1 cellular context compared by ENCODE assay signal in the genomic region with DNA sequence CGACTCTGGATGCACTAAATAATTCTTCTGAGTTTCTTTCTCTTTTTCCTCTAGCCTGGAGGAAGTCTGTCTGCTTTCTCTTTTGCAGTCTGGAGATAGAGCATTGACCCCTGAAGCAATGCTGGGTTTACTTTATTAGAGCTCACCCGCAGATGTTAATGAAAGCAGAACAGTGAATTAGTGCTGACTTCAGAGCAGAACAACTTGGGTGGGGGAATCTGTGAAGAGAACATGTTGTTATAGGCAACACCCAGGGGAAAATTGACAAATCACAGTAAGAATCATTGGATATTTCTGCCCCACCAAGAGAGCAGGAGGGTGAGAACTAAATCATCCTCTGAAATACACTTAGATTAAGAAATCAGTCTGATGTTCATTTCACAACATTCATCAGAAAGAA.
TF ChIP-seq lines count a peak whose summit lies in the region.

No MANE protein-coding gene starts in this region.

TF ChIP-seq in liver, 16 proteins besides CTCF, POLR2A, EP300 and RAD21 (continued from another document):
- TF ChIP-seq, protein P1, sequence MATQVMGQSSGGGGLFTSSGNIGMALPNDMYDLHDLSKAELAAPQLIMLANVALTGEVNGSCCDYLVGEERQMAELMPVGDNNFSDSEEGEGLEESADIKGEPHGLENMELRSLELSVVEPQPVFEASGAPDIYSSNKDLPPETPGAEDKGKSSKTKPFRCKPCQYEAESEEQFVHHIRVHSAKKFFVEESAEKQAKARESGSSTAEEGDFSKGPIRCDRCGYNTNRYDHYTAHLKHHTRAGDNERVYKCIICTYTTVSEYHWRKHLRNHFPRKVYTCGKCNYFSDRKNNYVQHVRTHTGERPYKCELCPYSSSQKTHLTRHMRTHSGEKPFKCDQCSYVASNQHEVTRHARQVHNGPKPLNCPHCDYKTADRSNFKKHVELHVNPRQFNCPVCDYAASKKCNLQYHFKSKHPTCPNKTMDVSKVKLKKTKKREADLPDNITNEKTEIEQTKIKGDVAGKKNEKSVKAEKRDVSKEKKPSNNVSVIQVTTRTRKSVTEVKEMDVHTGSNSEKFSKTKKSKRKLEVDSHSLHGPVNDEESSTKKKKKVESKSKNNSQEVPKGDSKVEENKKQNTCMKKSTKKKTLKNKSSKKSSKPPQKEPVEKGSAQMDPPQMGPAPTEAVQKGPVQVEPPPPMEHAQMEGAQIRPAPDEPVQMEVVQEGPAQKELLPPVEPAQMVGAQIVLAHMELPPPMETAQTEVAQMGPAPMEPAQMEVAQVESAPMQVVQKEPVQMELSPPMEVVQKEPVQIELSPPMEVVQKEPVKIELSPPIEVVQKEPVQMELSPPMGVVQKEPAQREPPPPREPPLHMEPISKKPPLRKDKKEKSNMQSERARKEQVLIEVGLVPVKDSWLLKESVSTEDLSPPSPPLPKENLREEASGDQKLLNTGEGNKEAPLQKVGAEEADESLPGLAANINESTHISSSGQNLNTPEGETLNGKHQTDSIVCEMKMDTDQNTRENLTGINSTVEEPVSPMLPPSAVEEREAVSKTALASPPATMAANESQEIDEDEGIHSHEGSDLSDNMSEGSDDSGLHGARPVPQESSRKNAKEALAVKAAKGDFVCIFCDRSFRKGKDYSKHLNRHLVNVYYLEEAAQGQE (IDR thresholded peaks at IDR 0.05) = no peak
- TF ChIP-seq EGR1 (IDR thresholded peaks at IDR 0.05; ENCODE audit: low read depth in 2 of 2) = no peak
- no peak for TF ChIP-seq TAF1 (conservative IDR thresholded peaks at IDR 0.05)
- TF ChIP-seq, protein P2, sequence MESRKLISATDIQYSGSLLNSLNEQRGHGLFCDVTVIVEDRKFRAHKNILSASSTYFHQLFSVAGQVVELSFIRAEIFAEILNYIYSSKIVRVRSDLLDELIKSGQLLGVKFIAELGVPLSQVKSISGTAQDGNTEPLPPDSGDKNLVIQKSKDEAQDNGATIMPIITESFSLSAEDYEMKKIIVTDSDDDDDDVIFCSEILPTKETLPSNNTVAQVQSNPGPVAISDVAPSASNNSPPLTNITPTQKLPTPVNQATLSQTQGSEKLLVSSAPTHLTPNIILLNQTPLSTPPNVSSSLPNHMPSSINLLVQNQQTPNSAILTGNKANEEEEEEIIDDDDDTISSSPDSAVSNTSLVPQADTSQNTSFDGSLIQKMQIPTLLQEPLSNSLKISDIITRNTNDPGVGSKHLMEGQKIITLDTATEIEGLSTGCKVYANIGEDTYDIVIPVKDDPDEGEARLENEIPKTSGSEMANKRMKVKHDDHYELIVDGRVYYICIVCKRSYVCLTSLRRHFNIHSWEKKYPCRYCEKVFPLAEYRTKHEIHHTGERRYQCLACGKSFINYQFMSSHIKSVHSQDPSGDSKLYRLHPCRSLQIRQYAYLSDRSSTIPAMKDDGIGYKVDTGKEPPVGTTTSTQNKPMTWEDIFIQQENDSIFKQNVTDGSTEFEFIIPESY (IDR thresholded peaks at IDR 0.05) = no peak
- TF ChIP-seq YY1 (IDR thresholded peaks at IDR 0.05) = peak; percentile 16
- TF ChIP-seq, protein P3, sequence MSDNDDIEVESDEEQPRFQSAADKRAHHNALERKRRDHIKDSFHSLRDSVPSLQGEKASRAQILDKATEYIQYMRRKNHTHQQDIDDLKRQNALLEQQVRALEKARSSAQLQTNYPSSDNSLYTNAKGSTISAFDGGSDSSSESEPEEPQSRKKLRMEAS (IDR thresholded peaks at IDR 0.05) = no peak
- TF ChIP-seq HNF4G (IDR thresholded peaks at IDR 0.05) = no peak
- no peak for TF ChIP-seq FOXA2 (IDR thresholded peaks at IDR 0.05)
- TF ChIP-seq FOXA1 (IDR thresholded peaks at IDR 0.05) = no peak
- TF ChIP-seq HNF4A (conservative IDR thresholded peaks at IDR 0.05) = no peak
- TF ChIP-seq SP1 (IDR thresholded peaks at IDR 0.05) = peak; percentile 18
- no peak for TF ChIP-seq JUND (IDR thresholded peaks at IDR 0.05)
- no peak for TF ChIP-seq GABPA (IDR thresholded peaks at IDR 0.05 in 1 of 2, conservative IDR thresholded peaks at IDR 0.05 in 1 of 2)
- peak; percentile 76 for TF ChIP-seq NR2F2 (IDR thresholded peaks at IDR 0.05)
- TF ChIP-seq, protein P4, sequence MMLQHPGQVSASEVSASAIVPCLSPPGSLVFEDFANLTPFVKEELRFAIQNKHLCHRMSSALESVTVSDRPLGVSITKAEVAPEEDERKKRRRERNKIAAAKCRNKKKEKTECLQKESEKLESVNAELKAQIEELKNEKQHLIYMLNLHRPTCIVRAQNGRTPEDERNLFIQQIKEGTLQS (IDR thresholded peaks at IDR 0.05) = no peak
